In the genomic region with DNA sequence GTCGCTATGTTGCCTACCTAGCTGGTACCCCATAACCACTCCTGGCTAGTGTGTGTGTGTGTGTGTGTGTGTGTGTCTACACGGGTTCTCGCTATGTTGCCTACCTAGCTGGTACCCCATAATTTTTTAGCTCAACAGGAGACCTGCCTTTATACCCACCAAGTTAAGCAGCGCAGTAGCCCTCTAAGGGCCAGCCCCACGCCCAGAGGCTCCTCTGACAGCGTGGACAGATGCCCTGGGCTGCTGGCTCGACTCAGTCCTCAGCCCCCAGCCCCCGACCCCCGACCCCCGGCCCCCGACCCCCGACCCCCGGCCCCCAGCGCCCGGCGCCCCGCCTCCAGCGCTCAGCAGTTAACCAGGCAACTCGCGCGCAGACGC, we compare ENCODE assay signal across 9 cellular contexts. TPM values are rescaled to one million over a fixed set of nuclear protein-coding genes. Genes with fewer than 3 reads are reported as not detected.
DNase-seq lines count a peak whose midpoint lies in the region; ATAC-seq and TF ChIP-seq lines count a peak whose summit lies in the region.
"Had no signal": no experiment of that assay in that cellular context is flagged by ENCODE, and none has a peak within 500 bp of the region (broad histone marks: within the 10 kb centered on the region; RNA-seq: fewer than 3 reads in every experiment).

No MANE protein-coding gene starts in this region.

- H3K4me3 ChIP-seq in adipocyte (ENCODE audit: low read length) (peak overlapping the region; percentile 86), left lung (peak overlapping the region; percentile 55 to 86), transverse colon (peak overlapping the region; percentile 52 to 77 (median 66))

- TF ChIP-seq CTCF in left lung (IDR thresholded peaks at IDR 0.05): no peak
- TF ChIP-seq CTCF in transverse colon (IDR thresholded peaks at IDR 0.05): no peak
- no peak for TF ChIP-seq CTCF in GM13977 (IDR thresholded peaks at IDR 0.05; ENCODE audit: extremely low read depth, insufficient read depth, missing control alignments)

- ATAC-seq in GM18511 (IDR thresholded peaks at IDR 0.05; ENCODE audit: unreplicated experiment) (peak; percentile 27), HG03095 (IDR thresholded peaks at IDR 0.05; ENCODE audit: unreplicated experiment) (peak; percentile 2), left lung (peak; percentile 4)

- WGBS in transverse colon (ENCODE audit: low coverage in 1 of 2), 2 donors: 2% methylated on average over 17 of the region's 22 CpGs; no CpG with 5 or more reads in 1 of the 2 donors

- no peak for TF ChIP-seq EP300 in transverse colon (IDR thresholded peaks at IDR 0.05; ENCODE audit: low read depth)

- H3K36me3 ChIP-seq in adipocyte (ENCODE audit: control insufficient read depth, insufficient read depth, low read length, severe bottlenecking) (peaks cover 5% of the 10 kb centered on the region), left lung (peaks cover 0 to 4% of the 10 kb centered on the region in 2 donors), transverse colon (no peaks in the 10 kb centered on the region)

- H3K9me3 ChIP-seq in adipocyte (ENCODE audit: control insufficient read depth, low read length) (no peaks in the 10 kb centered on the region), left lung (no peaks in the 10 kb centered on the region), transverse colon (no peaks in the 10 kb centered on the region)

- H3K4me1 ChIP-seq in adipocyte (ENCODE audit: control insufficient read depth, insufficient read depth, low read length) (peaks cover 36% of the 10 kb centered on the region), left lung (peaks cover 17 to 35% of the 10 kb centered on the region in 2 donors), transverse colon (peaks cover 10 to 31% (median 22%) of the 10 kb centered on the region in 4 donors)

- peak overlapping the region; percentile 80 for H3K9ac ChIP-seq in adipocyte (ENCODE audit: low read length)

- intact Hi-C loops in left lung (cut with DNase I) (no loop called here), transverse colon (cut with DNase I; ENCODE audit: low total_unique reads) (loop anchor here (5.0 kb wide), 1 partner anchor 52 kb away; the partner anchor contains the start of gene TMEM9B)

- TF ChIP-seq POLR2A in transverse colon (IDR thresholded peaks at IDR 0.05): no peak

- H3K27me3 ChIP-seq in adipocyte (replicated peaks; ENCODE audit: control insufficient read depth, insufficient read depth, low read length) (no peaks in the 10 kb centered on the region), left lung (no peaks in the 10 kb centered on the region), transverse colon (no peaks in the 10 kb centered on the region)

- in situ Hi-C loops in transverse colon (cut with MboI; ENCODE audit: low pct_ligation_motif_present in 1 of 4, low pct_unique_long_range_greater_than_20kb in 1 of 4, low sequenced_read_pairs in 3 of 4) (no loop called here), GM13977 (cut with MboI; ENCODE audit: low pct_unique_long_range_greater_than_20kb, low sequenced_read_pairs, unreplicated experiment) (no loop called here)

- H3K27ac ChIP-seq in left lung (peak overlapping the region; percentile 81 to 86), transverse colon (peak overlapping the region; percentile 85 to 99 (median 94))

- DNase-seq in adipocyte (ENCODE audit: low read depth) (no peak), left lung (no peak), transverse colon (no peak), foreskin melanocyte (no peak), GM13977 (ENCODE audit: low spot score) (no peak), AG08395 (ENCODE audit: low spot score) (no peak)

RNA-seq across cellular contexts. Expression of gene AKIP1, which starts 0.3 kb away (rescaled TPM):
- total RNA-seq in left lung (10 to 100 TPM; 23.2 to 29.1 TPM), transverse colon (10 to 100 TPM in 2 of 4 donors, 1 to 10 TPM in 2; 5.2 to 21.2 (median 11.0) TPM)

RNA-seq across cellular contexts. Expression of gene C11orf16, which starts 22.1 kb away (rescaled TPM):
- 1 to 10 TPM in 1 of 2 donors, not detected in 1; 2.0 TPM for total RNA-seq in left lung
- total RNA-seq in transverse colon: not detected
- total RNA-seq: NCI-H460 had no signal

RNA-seq across cellular contexts. Expression of gene ASCL3, which starts 32.2 kb away (rescaled TPM):
- total RNA-seq in left lung (not detected), transverse colon (not detected)
- total RNA-seq: NCI-H460 had no signal

RNA-seq across cellular contexts. Expression of gene TMEM9B, which starts 53.6 kb away (rescaled TPM):
- 10 to 100 TPM; 54.2 to 61.7 TPM for total RNA-seq in left lung
- total RNA-seq in transverse colon: 10 to 100 TPM; 20.5 to 93.9 (median 58.5) TPM
